Comparison of ENCODE assay signal across 6 cellular contexts in the genomic region with DNA sequence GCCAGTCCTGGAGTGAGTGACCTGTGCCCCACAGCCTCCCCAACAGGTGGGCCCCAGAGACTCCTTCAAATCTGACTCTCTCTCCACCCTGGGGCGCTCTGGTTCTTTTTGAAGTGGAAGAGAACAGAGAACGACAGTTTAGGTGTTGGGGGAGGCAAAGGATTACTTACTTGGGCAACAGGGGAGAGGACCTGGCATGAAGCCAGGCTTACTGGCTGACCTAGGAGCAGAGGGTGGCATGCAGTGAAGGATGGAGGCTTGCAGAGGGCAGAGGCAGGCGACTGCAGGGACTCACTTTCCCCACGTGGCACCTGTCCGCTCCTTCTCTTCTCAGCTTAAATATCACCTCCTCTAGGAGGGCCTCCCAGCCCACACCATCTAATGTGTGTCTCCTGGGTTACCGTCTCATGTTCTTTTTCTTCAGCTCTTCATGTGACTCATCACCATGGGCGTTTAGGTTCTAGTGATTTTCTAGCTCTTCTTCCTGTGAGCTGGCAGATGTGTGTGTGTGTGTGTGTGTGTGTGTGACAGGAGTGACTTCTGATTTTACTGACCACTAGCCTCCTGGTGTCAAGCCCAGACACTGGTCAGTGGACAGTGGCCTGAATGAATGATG. TPM values are rescaled to one million over a fixed set of nuclear protein-coding genes. Genes with fewer than 3 reads are reported as not detected.
DNase-seq lines count a peak whose midpoint lies in the region; ATAC-seq and TF ChIP-seq lines count a peak whose summit lies in the region.

No MANE protein-coding gene starts in this region.

- H3K4me3 ChIP-seq in BLaER1 (no peak overlapping the region), MG63 (no peak overlapping the region), fibroblast of lung (replicated peaks in 1 of 4; ENCODE audit: control extremely low read depth in 1 of 4, insufficient read depth in 1 of 4, low read depth in 3 of 4, low read length in 4 of 4) (no peak overlapping the region)

- H3K79me2 ChIP-seq in fibroblast of lung (ENCODE audit: control insufficient read depth, insufficient read depth, low read length): no peaks in the 10 kb centered on the region

- no peaks in the 10 kb centered on the region for H4K20me1 ChIP-seq in BLaER1
- no peaks in the 10 kb centered on the region for H4K20me1 ChIP-seq in fibroblast of lung (ENCODE audit: control insufficient read depth, extremely low read depth, insufficient read depth, low read length)

- H3K4me1 ChIP-seq in BLaER1 (peaks cover 76% of the 10 kb centered on the region), fibroblast of lung (ENCODE audit: control insufficient read depth, extremely low read depth, insufficient read depth, low read length) (peaks cover 26% of the 10 kb centered on the region)

- no peak for TF ChIP-seq CTCF in fibroblast of lung (conservative IDR thresholded peaks at IDR 0.05 in 1 of 2, IDR thresholded peaks at IDR 0.05 in 1 of 2; ENCODE audit: low read depth in 1 of 2, low read length in 2 of 2)

- H2AFZ ChIP-seq in fibroblast of lung (ENCODE audit: low read length): no peak overlapping the region

- no peak for ATAC-seq in HG02623 (IDR thresholded peaks at IDR 0.05; ENCODE audit: unreplicated experiment)

- no peak overlapping the region for H3K9ac ChIP-seq in BLaER1
- H3K9ac ChIP-seq in fibroblast of lung (ENCODE audit: insufficient read depth, low read length): no peak overlapping the region

- H3K9me3 ChIP-seq in BLaER1: no peaks in the 10 kb centered on the region
- no peaks in the 10 kb centered on the region for H3K9me3 ChIP-seq in MG63
- H3K9me3 ChIP-seq in fibroblast of lung (ENCODE audit: control insufficient read depth, insufficient read depth, low read depth, low read length): no peaks in the 10 kb centered on the region

- H3K27ac ChIP-seq in BLaER1 (no peak overlapping the region), fibroblast of lung (ENCODE audit: insufficient read depth, low read length) (peak overlapping the region; percentile 35)

- H3K36me3 ChIP-seq in BLaER1 (no peaks in the 10 kb centered on the region), MG63 (no peaks in the 10 kb centered on the region), fibroblast of lung (ENCODE audit: control insufficient read depth, insufficient read depth, low read length) (no peaks in the 10 kb centered on the region)

- no peaks in the 10 kb centered on the region for H3K27me3 ChIP-seq in BLaER1
- no peaks in the 10 kb centered on the region for H3K27me3 ChIP-seq in MG63
- no peaks in the 10 kb centered on the region for H3K27me3 ChIP-seq in fibroblast of lung (ENCODE audit: control insufficient read depth, insufficient read depth, low read length)

- H3K4me2 ChIP-seq in BLaER1: peak overlapping the region; percentile 33; the same call in 1 of the 2 replicates
- H3K4me2 ChIP-seq in fibroblast of lung (ENCODE audit: extremely low read depth, insufficient read depth, low read length): no peak overlapping the region

- peak; percentile 47 for DNase-seq in MG63
- DNase-seq in fibroblast of lung (ENCODE audit: low read depth in 2 of 2): peak; percentile 90 to 95
- DNase-seq in KG1 (lab: John Stamatoyannopoulos, UW): no peak
- DNase-seq in NCI-H510A treated with DMSO at 0.1 percent for 48 hours (lab: John Stamatoyannopoulos, UW): no peak

RNA-seq across cellular contexts. Expression of a gene that starts 15.5 kb away (rescaled TPM):
- total RNA-seq in MG63 (2014; rRNA removed; shearing (Covaris generic); ENCODE audit: low replicate concordance): 60.9 and 64.4 TPM in 2 replicates
- total RNA-seq in fibroblast of lung: 120 and 129 TPM in 2 replicates
- 33.2 and 34.7 TPM in 2 replicates for polyA plus RNA-seq in fibroblast of lung
- polyA plus RNA-seq in fibroblast of lung (2012): 71.7 and 81.3 TPM in 2 replicates
- 51.1 and 59.0 TPM in 2 replicates for polyA minus RNA-seq in fibroblast of lung (ENCODE audit: low replicate concordance)

RNA-seq across cellular contexts. Expression of a gene that starts 15.9 kb away (rescaled TPM):
- 1.4 and 2.5 TPM in 2 replicates for total RNA-seq in MG63 (2014; rRNA removed; shearing (Covaris generic); ENCODE audit: low replicate concordance)
- total RNA-seq in fibroblast of lung: 1.3 TPM in 2 replicates
- 0.42 and 0.50 TPM in 2 replicates for polyA plus RNA-seq in fibroblast of lung
- polyA plus RNA-seq in fibroblast of lung (2012): 1.0 and 1.4 TPM in 2 replicates
- polyA minus RNA-seq in fibroblast of lung (ENCODE audit: low replicate concordance): 0.08 TPM in 1 of 2 replicates, not detected in the other

RNA-seq across cellular contexts. Expression of a gene that starts 16.0 kb away (rescaled TPM):
- total RNA-seq in MG63 (2014; rRNA removed; shearing (Covaris generic); ENCODE audit: low replicate concordance): 27.4 and 38.5 TPM in 2 replicates
- total RNA-seq in fibroblast of lung: 39.3 and 55.0 TPM in 2 replicates
- polyA plus RNA-seq in fibroblast of lung: 79.3 and 90.9 TPM in 2 replicates
- polyA plus RNA-seq in fibroblast of lung (2012): 48.7 and 51.3 TPM in 2 replicates
- polyA minus RNA-seq in fibroblast of lung (ENCODE audit: low replicate concordance): 125 and 157 TPM in 2 replicates

RNA-seq across cellular contexts. Expression of a gene that starts 27.7 kb away (rescaled TPM):
- total RNA-seq in MG63 (2014; rRNA removed; shearing (Covaris generic); ENCODE audit: low replicate concordance): 13.3 and 14.6 TPM in 2 replicates
- total RNA-seq in fibroblast of lung: 6.1 and 8.0 TPM in 2 replicates
- polyA plus RNA-seq in fibroblast of lung: 3.8 and 6.7 TPM in 2 replicates
- polyA plus RNA-seq in fibroblast of lung (2012): 4.1 and 6.2 TPM in 2 replicates
- 7.5 and 14.6 TPM in 2 replicates for polyA minus RNA-seq in fibroblast of lung (ENCODE audit: low replicate concordance)

RNA-seq across cellular contexts. Expression of a gene that starts 27.8 kb away (rescaled TPM):
- total RNA-seq in MG63 (2014; rRNA removed; shearing (Covaris generic); ENCODE audit: low replicate concordance): 85.9 and 134 TPM in 2 replicates
- total RNA-seq in fibroblast of lung: 54.4 and 61.4 TPM in 2 replicates
- polyA plus RNA-seq in fibroblast of lung: 62.1 and 87.5 TPM in 2 replicates
- polyA plus RNA-seq in fibroblast of lung (2012): 102 and 139 TPM in 2 replicates
- 31.9 and 43.6 TPM in 2 replicates for polyA minus RNA-seq in fibroblast of lung (ENCODE audit: low replicate concordance)

Comparison
In these comparisons a context has a peak if more than half of its experiments do, and no peak if none do; other contexts are left out.
1. DNase-seq: peak in MG63 (single experiment) and fibroblast of lung (2 of 2); none in KG1 (single experiment) and NCI-H510A treated with DMSO at 0.1 percent for 48 hours (single experiment).